Comparison of ENCODE assay signal across 8 cellular contexts in the genomic region with DNA sequence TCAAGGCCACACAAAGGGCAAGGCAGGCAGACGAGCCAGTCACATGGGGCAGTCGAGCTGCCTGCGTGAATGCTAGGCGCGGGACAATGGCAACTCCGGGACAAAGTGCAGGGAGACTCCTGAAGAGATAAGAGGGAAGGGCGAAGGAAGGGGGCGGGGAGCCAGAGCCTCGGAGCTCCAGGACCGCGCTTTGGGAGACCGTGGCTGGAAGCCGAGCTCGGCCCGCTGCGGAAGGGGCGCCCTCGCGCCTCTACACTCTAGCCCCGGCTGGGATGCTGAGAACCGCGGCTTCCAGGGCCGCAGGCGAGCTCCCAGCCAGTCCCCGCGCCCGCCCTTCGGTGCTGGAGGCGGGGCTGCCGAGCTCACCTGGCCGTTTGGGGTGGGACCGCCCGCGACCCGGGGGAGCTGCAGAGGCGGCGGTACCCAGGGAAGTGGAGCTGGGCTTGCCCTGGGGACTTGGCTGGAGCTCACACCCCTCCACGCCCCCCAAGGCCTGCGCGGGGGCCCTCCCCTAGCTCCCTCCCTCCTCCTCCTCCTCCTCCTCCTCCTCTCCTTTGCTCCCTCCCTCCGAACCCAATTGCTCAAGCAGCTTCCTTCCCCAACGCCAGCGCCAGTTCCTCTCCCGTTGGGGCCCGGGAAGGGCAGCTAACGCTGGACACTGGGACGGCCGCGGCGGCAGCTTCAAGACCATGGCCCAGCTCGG. TPM values are rescaled to one million over a fixed set of nuclear protein-coding genes. Genes with fewer than 3 reads are reported as not detected.
A peak's percentile ranks its signal among the peaks of the same experiment; 100 is the strongest.
DNase-seq lines count a peak whose midpoint lies in the region; ATAC-seq, FAIRE-seq and TF ChIP-seq lines count a peak whose summit lies in the region.

SOWAHD (plus strand) TSS at position 610 of the 703 bp plus-strand sequence; CDS start at position 690, 80 bp downstream.

- peak within 1 kb of the TSS; percentile 32 for H3K9ac ChIP-seq in GM12878 (ENCODE audit: control insufficient read depth, insufficient read depth, low read length)

- SMC1A ChIA-PET in GM12878 (lab: Charles Lee; ENCODE audit: uncharacterized antibody, unreplicated experiment) = interaction anchor here (0.8 to 6.5 kb wide), 15 partner anchors 12 to 138 kb away, joined by 3 to 61 read pairs (median 4); partner anchors contain the start of genes RPL39, SEPTIN6 and UPF3B

- H3K4me1 ChIP-seq in PC-9 (replicated peaks; ENCODE audit: insufficient read depth) (peaks cover 15% of the 10 kb centered on the region), GM12878 (ENCODE audit: control insufficient read depth, insufficient read depth, low read length) (peaks cover 44% of the 10 kb centered on the region), small intestine (ENCODE audit: control insufficient read depth in 2 of 2, insufficient read depth in 1 of 2, low read depth in 1 of 2, low read length in 1 of 2) (peaks cover 0 to 3% of the 10 kb centered on the region in 2 donors)

- no peaks in the 10 kb centered on the region for H3K27me3 Mint-ChIP-seq in activated CD8-positive, alpha-beta memory T cell treated with anti-CD3 and anti-CD28 coated beads, Interleukin-2, amount 10 ng/mL, durations not matched to agents 7 days and 5 days

- TF ChIP-seq EP300 in GM12878 (IDR thresholded peaks at IDR 0.05; ENCODE audit: borderline replicate concordance in 1 of 2, control insufficient read depth in 1 of 2, low read depth in 2 of 2, low read length in 2 of 2) = no peak

- H3K27ac ChIP-seq in PC-9 = no peak within 1 kb of the TSS
- H3K27ac ChIP-seq in GM12878 (ENCODE audit: control insufficient read depth, insufficient read depth) = peak within 1 kb of the TSS; percentile 93
- H3K27ac ChIP-seq in small intestine (ENCODE audit: low read depth in 1 of 2, low read length in 1 of 2) = peak within 1 kb of the TSS; percentile 93

- H4K20me1 ChIP-seq in PC-9 (ENCODE audit: insufficient read depth) = no peaks in the 10 kb centered on the region
- no peaks in the 10 kb centered on the region for H4K20me1 ChIP-seq in GM12878 (ENCODE audit: control insufficient read depth, insufficient read depth)

- peaks cover 58% of the 10 kb centered on the region for H3K4me1 Mint-ChIP-seq in activated CD8-positive, alpha-beta memory T cell treated with anti-CD3 and anti-CD28 coated beads, Interleukin-2, amount 10 ng/mL, durations not matched to agents 7 days and 5 days

- H3F3A ChIP-seq in PC-9 (ENCODE audit: insufficient read depth, low read depth) = peaks cover 9% of the 10 kb centered on the region; the same call in 1 of the 2 replicates

- H3K36me3 Mint-ChIP-seq in activated CD8-positive, alpha-beta memory T cell treated with anti-CD3 and anti-CD28 coated beads, Interleukin-2, amount 10 ng/mL, durations not matched to agents 7 days and 5 days = peaks cover 1% of the 10 kb centered on the region

- H2AFZ ChIP-seq in PC-9 (peak within 1 kb of the TSS; percentile 96), GM12878 (ENCODE audit: control insufficient read depth, low read depth, low read length) (peak within 1 kb of the TSS; percentile 60)

- TF ChIP-seq POLR2A in GM12878 (IDR thresholded peaks at IDR 0.05; ENCODE audit: low read depth, low read length) = no peak

- H3K27me3 ChIP-seq in PC-9 (ENCODE audit: insufficient read depth, low read depth) = no peaks in the 10 kb centered on the region
- H3K27me3 ChIP-seq in GM12878 (replicated peaks in 1 of 2; ENCODE audit: control insufficient read depth in 2 of 2, insufficient read depth in 2 of 2, low read length in 1 of 2) = no peaks in the 10 kb centered on the region
- H3K27me3 ChIP-seq in small intestine (ENCODE audit: control insufficient read depth in 2 of 2, insufficient read depth in 2 of 2, low read length in 2 of 2) = no peaks in the 10 kb centered on the region

- POLR2A ChIA-PET in PC-9 (lab: Charles Lee; ENCODE audit: unreplicated experiment) = interaction anchor here (0.5 to 1.2 kb wide), 12 partner anchors 9 to 1179 kb away, joined by 3 to 42 read pairs (median 12); partner anchors contain the start of genes NKRF, RPL39 and SEPTIN6
- POLR2A ChIA-PET in GM12878 (lab: Charles Lee) = interaction anchor here (0.7 to 7.7 kb wide), 12 partner anchors 14 to 153 kb away, joined by 3 to 42 read pairs (median 4); partner anchors contain the start of genes RPL39 and SEPTIN6

- H3K36me3 ChIP-seq in PC-9 (ENCODE audit: low read depth) = no peaks in the 10 kb centered on the region
- H3K36me3 ChIP-seq in GM12878 (ENCODE audit: control insufficient read depth in 2 of 2, insufficient read depth in 2 of 2, low read length in 1 of 2) = no peaks in the 10 kb centered on the region
- no peaks in the 10 kb centered on the region for H3K36me3 ChIP-seq in small intestine (ENCODE audit: control insufficient read depth in 2 of 2, insufficient read depth in 2 of 2, low read length in 2 of 2)

- in situ Hi-C loops in GM12878 (cut with MboI) = no loop called here

- TF ChIP-seq CTCF in PC-9 (conservative IDR thresholded peaks at IDR 0.05) = no peak
- TF ChIP-seq CTCF in GM12878 (IDR thresholded peaks at IDR 0.05 in 2 of 3, conservative IDR thresholded peaks at IDR 0.05 in 1 of 3; ENCODE audit: control insufficient read depth in 2 of 3, extremely low read depth in 1 of 3, insufficient read depth in 1 of 3, low read depth in 3 of 3, low read length in 3 of 3) = no peak

- no peaks in the 10 kb centered on the region for H3K9me3 ChIP-seq in PC-9 (ENCODE audit: insufficient read depth, low read depth)
- H3K9me3 ChIP-seq in GM12878 (replicated peaks; ENCODE audit: control insufficient read depth, insufficient read depth, low read length) = no peaks in the 10 kb centered on the region; the same call in 2 of the 3 replicates
- H3K9me3 ChIP-seq in small intestine (ENCODE audit: control insufficient read depth, low read depth) = no peaks in the 10 kb centered on the region

- no peaks in the 10 kb centered on the region for H3K9me3 Mint-ChIP-seq in activated CD8-positive, alpha-beta memory T cell treated with anti-CD3 and anti-CD28 coated beads, Interleukin-2, amount 10 ng/mL, durations not matched to agents 7 days and 5 days (ENCODE audit: low read depth)

- no peaks in the 10 kb centered on the region for H3K9me2 ChIP-seq in PC-9 (ENCODE audit: insufficient read depth)

- peak within 1 kb of the TSS; percentile 98 for H3K27ac Mint-ChIP-seq in activated CD8-positive, alpha-beta memory T cell treated with anti-CD3 and anti-CD28 coated beads, Interleukin-2, amount 10 ng/mL, durations not matched to agents 7 days and 5 days

- no peaks in the 10 kb centered on the region for H3K79me2 ChIP-seq in PC-9 (ENCODE audit: low read depth)
- no peaks in the 10 kb centered on the region; the same call in none of the 2 replicates for H3K79me2 ChIP-seq in GM12878 (ENCODE audit: control insufficient read depth, insufficient read depth, low read length)

- intact Hi-C loops in PC-9 (cut with micrococcal nuclease; ENCODE audit: unreplicated experiment) (no loop called here), GM12878 (cut with micrococcal nuclease; ENCODE audit: unreplicated experiment) (loop anchor here (2.0 kb wide), 1 partner anchor 73 kb away; no protein-coding TSS in a partner anchor)

- peak within 1 kb of the TSS; percentile 61 for H3K4me3 Mint-ChIP-seq in activated CD8-positive, alpha-beta memory T cell treated with anti-CD3 and anti-CD28 coated beads, Interleukin-2, amount 10 ng/mL, durations not matched to agents 7 days and 5 days

- ATAC-seq in activated CD8-positive, alpha-beta memory T cell treated with anti-CD3 and anti-CD28 coated beads, Interleukin-2, amount 10 ng/mL, durations not matched to agents 7 days and 5 days = peak; percentile 8
- peak; percentile 5 for ATAC-seq in GM12878
- no peak for ATAC-seq in HG02623 (IDR thresholded peaks at IDR 0.05; ENCODE audit: unreplicated experiment)

- RAD21 ChIA-PET in GM12878 (lab: Charles Lee; ENCODE audit: unreplicated experiment) = interaction anchor here (0.7 to 12.8 kb wide), 18 partner anchors 9 to 493 kb away, joined by 3 to 128 read pairs (median 4); partner anchors contain the start of genes NDUFA1, RNF113A, RPL39 and SEPTIN6

- peak within 1 kb of the TSS; percentile 97 for H3K4me2 ChIP-seq in PC-9
- peak within 1 kb of the TSS; percentile 88 for H3K4me2 ChIP-seq in GM12878 (ENCODE audit: control insufficient read depth, insufficient read depth)

- no peak for TF ChIP-seq RAD21 in GM12878 (IDR thresholded peaks at IDR 0.05; ENCODE audit: insufficient read depth, low read depth, low read length)

- H3K4me3 ChIP-seq in PC-9 (peak within 1 kb of the TSS; percentile 62), GM12878 (peak within 1 kb of the TSS; percentile 64), small intestine (ENCODE audit: low read depth in 1 of 2, low read length in 2 of 2) (peak within 1 kb of the TSS; percentile 61 to 67)

- BruUV-seq in PC-9 (replicated peaks; lab: Mats Ljungman, UMichigan) (no TSS peak), GM12878 (replicated peaks; lab: Mats Ljungman, UMichigan) (no TSS peak)

- DNase-seq in activated CD8-positive, alpha-beta memory T cell treated with anti-CD3 and anti-CD28 coated beads, Interleukin-2, amount 10 ng/mL, durations not matched to agents 7 days and 5 days = peak; percentile 43
- DNase-seq in activated CD8-positive, alpha-beta memory T cell treated with anti-CD3 and anti-CD28 coated beads, Interleukin-2, amount 50 U/mL, for 4 hours = no peak
- peak; percentile 47 to 78 for DNase-seq in PC-9
- DNase-seq in GM12878 (ENCODE audit: low read depth, low spot score) = no peak
- peak; percentile 58 for DNase-seq in iPS-NIHi11 (ENCODE audit: low spot score)
- DNase-seq in small intestine = peak; percentile 90
- DNase-seq in cerebellum (ENCODE audit: low spot score) = no peak

- FAIRE-seq in GM12878 (lab: Jason Lieb, UNC) (no peak), small intestine (lab: Jason Lieb, UNC) (no peak)

- 50% methylated on average over 24 of the region's 51 CpGs for WGBS in GM12878 (ENCODE audit: insufficient coverage, insufficient replicate concordance, low lambda C conversion rate, missing lambda C conversion rate)
- 2 to 22% methylated on average over 34 to 51 of the region's 51 CpGs; no CpG with 5 or more reads in 1 of the 3 donors for WGBS in small intestine, 3 donors

- CTCF ChIA-PET in activated CD8-positive, alpha-beta memory T cell treated with anti-CD3 and anti-CD28 coated beads, Interleukin-2, amount 10 ng/mL, durations not matched to agents 7 days and 5 days (lab: Charles Lee) = interaction anchor here (0.8 to 8.1 kb wide), 11 partner anchors 17 to 276 kb away, joined by 3 to 37 read pairs (median 5); partner anchors contain the start of gene RPL39
- CTCF ChIA-PET in PC-9 (lab: Charles Lee) (interaction anchor here (0.6 to 1.8 kb wide), 4 partner anchors 33 to 274 kb away, joined by 4 to 11 read pairs (median 7); partner anchors contain the start of genes RPL39 and UPF3B), GM12878 (lab: Yijun Ruan, JAX) (interaction anchor here (0.8 to 7.1 kb wide), 12 partner anchors 7 to 136 kb away, joined by 3 to 78 read pairs (median 6); partner anchors contain the start of gene RPL39)

RNA-seq across cellular contexts. Expression of gene SOWAHD, which starts in this region (rescaled TPM):
- 1 to 10 TPM; 2.1 to 4.7 TPM for total RNA-seq in activated CD8-positive, alpha-beta memory T cell treated with anti-CD3 and anti-CD28 coated beads, Interleukin-2, amount 10 ng/mL, durations not matched to agents 7 days and 5 days
- total RNA-seq in PC-9 (2021) (1.4 and 2.8 TPM in 2 replicates), GM12878 (2014; rRNA removed) (5.4 and 5.6 TPM in 2 replicates), GM12878 (2014; rRNA removed; fragmentation: Illumina TruSeq; extraction: Trizol) (1.5 and 1.6 TPM in 2 replicates), GM12878 (2021) (7.4 and 7.8 TPM in 2 replicates), cerebellum (0.91 TPM)
- total RNA-seq in GM12878 (2013; cell fraction: nucleolus; rRNA removed) = 3.8 and 5.0 TPM in 2 replicates
- not detected for polyA plus RNA-seq in GM12878 (2011; ENCODE audit: low read depth)
- polyA plus RNA-seq in GM12878 (2011; rRNA removed) (1.3 and 2.2 TPM in 2 replicates), GM12878 (2014; fragmentation: Illumina TruSeq; extraction: Trizol) (0.41 and 1.4 TPM in 2 replicates), GM12878 (2014; fragmentation: Nextera tagmentation; extraction: Ambion mirVana) (under 1 TPM; 0.27 to 0.69 TPM), GM12878 (2014; rRNA removed) (5.7 and 6.1 TPM in 2 replicates), GM12878 (2016; fragmentation: Nextera tagmentation; extraction: Ambion mirVana) (1 to 10 TPM; 2.9 to 3.7 TPM), small intestine (1 to 10 TPM; 3.3 to 5.4 (median 4.5) TPM)
- 2.3 and 3.7 TPM in 2 replicates for polyA plus RNA-seq in GM12878 (2011; cell fraction: cytosol; rRNA removed)
- 2.3 TPM in 2 replicates for polyA plus RNA-seq in GM12878 (2011; cell fraction: nucleus; rRNA removed)
- polyA plus RNA-seq in GM12878 (2012) = 1.0 and 2.8 TPM in 2 replicates
- 0.37 and 1.6 TPM in 2 replicates for polyA minus RNA-seq in GM12878 (2011; rRNA and poly(A)+ RNA removed)
- 0.94 and 1.1 TPM in 2 replicates for polyA minus RNA-seq in GM12878 (2011; cell fraction: cytosol; rRNA and poly(A)+ RNA removed)
- 0.67 and 1.1 TPM in 2 replicates for polyA minus RNA-seq in GM12878 (2011; cell fraction: nucleus; rRNA and poly(A)+ RNA removed)

Comparison
In these comparisons a context has a peak if more than half of its experiments do, and no peak if none do; other contexts are left out.
1. DNase-seq: peak in activated CD8-positive, alpha-beta memory T cell treated with anti-CD3 and anti-CD28 coated beads, Interleukin-2, amount 10 ng/mL, durations not matched to agents 7 days and 5 days (single experiment), PC-9 (2 of 2), iPS-NIHi11 (single experiment) and small intestine (single experiment); none in activated CD8-positive, alpha-beta memory T cell treated with anti-CD3 and anti-CD28 coated beads, Interleukin-2, amount 50 U/mL, for 4 hours (single experiment), GM12878 (single experiment) and cerebellum (single experiment).
2. Peak in every context shown above with its lines, with median percentiles within 50 percentile points of each other: H3K4me3 ChIP-seq.